Comparison of ENCODE assay signal across 1 cellular context in the genomic region with DNA sequence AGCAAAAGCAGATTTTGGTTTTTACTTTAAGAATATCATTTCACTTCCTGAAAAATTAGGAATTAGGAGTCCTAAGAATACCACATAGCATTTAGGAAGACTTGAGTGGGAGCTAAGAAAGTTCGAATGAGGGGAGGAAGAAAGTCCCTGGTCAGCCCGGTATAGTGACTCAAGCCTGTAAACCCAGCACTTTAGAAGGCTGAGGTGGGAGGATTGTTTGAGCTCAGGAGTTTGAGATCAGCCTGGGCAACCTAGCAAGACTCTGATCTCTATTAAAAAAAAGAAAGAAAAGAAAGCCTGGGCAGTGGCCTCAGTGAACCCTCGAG.
TF ChIP-seq lines count a peak whose summit lies in the region.

No MANE protein-coding gene starts in this region.

TF ChIP-seq in HepG2, 621 proteins besides CTCF, POLR2A, EP300 and RAD21:
- TF ChIP-seq, protein P1, sequence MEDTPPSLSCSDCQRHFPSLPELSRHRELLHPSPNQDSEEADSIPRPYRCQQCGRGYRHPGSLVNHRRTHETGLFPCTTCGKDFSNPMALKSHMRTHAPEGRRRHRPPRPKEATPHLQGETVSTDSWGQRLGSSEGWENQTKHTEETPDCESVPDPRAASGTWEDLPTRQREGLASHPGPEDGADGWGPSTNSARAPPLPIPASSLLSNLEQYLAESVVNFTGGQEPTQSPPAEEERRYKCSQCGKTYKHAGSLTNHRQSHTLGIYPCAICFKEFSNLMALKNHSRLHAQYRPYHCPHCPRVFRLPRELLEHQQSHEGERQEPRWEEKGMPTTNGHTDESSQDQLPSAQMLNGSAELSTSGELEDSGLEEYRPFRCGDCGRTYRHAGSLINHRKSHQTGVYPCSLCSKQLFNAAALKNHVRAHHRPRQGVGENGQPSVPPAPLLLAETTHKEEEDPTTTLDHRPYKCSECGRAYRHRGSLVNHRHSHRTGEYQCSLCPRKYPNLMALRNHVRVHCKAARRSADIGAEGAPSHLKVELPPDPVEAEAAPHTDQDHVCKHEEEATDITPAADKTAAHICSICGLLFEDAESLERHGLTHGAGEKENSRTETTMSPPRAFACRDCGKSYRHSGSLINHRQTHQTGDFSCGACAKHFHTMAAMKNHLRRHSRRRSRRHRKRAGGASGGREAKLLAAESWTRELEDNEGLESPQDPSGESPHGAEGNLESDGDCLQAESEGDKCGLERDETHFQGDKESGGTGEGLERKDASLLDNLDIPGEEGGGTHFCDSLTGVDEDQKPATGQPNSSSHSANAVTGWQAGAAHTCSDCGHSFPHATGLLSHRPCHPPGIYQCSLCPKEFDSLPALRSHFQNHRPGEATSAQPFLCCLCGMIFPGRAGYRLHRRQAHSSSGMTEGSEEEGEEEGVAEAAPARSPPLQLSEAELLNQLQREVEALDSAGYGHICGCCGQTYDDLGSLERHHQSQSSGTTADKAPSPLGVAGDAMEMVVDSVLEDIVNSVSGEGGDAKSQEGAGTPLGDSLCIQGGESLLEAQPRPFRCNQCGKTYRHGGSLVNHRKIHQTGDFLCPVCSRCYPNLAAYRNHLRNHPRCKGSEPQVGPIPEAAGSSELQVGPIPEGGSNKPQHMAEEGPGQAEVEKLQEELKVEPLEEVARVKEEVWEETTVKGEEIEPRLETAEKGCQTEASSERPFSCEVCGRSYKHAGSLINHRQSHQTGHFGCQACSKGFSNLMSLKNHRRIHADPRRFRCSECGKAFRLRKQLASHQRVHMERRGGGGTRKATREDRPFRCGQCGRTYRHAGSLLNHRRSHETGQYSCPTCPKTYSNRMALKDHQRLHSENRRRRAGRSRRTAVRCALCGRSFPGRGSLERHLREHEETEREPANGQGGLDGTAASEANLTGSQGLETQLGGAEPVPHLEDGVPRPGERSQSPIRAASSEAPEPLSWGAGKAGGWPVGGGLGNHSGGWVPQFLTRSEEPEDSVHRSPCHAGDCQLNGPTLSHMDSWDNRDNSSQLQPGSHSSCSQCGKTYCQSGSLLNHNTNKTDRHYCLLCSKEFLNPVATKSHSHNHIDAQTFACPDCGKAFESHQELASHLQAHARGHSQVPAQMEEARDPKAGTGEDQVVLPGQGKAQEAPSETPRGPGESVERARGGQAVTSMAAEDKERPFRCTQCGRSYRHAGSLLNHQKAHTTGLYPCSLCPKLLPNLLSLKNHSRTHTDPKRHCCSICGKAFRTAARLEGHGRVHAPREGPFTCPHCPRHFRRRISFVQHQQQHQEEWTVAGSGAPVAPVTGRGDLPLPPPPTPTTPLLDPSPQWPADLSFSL (CRISPR knock-in tag; IDR thresholded peaks at IDR 0.05), result 0 out of 2 replicates have a peak, but pooled peaks have one; percentile 15
- 0 out of 2 replicates have a peak, but pooled peaks have one; percentile 17 for TF ChIP-seq ZFX (CRISPR knock-in tag; IDR thresholded peaks at IDR 0.05; ENCODE audit: low read depth)
TF ChIP-seq in HepG2: peak in this region for 2; not testable (repeated sequence) for 619.
